Comparison of ENCODE assay signal across 8 cellular contexts in the genomic region with DNA sequence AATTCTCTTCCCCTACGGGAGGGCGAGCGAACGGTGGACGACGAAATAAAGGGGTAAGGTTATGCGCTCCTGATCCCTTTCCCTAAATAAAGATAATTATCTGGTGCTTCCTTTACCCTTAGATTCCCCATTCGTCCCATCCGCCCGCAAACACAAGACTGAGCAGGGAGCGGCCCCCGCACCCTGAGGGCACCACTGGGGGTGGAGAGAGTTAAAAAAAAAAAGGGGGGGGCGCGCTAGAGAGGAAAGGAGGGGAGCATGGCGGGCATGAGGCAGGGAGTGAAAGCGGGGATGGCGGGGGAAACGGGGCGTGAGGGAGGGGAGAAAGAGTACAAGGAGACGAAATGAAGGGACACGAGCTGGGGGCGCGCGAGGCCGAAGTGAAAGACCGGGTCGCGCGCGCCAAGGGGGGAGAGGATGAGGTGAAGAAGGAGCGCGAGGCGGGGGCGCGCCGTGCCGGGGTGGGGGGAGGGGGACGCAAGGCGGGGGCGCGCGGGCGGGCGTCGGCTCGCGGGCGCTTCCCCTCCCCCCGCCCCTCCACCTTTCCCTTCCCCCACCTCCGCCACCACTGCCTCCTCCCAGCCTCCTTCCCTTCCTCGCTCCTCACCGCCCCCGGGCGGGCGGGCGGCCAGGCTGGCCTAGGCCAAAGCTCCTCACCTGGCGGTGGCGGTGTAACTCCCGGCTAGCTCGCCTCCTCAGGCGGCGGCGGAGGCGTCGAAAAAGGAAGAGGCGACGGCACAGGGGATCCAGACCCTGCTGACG. TPM values are rescaled to one million over a fixed set of nuclear protein-coding genes. Genes with fewer than 3 reads are reported as not detected.
DNase-seq lines count a peak whose midpoint lies in the region; ATAC-seq and TF ChIP-seq lines count a peak whose summit lies in the region.

No MANE protein-coding gene starts in this region.

- H3K27ac Mint-ChIP-seq in CD4-positive, alpha-beta memory T cell, result peak overlapping the region; percentile 85 to 99 (median 97)

- POLR2A ChIA-PET in CD4-positive, alpha-beta memory T cell (lab: Charles Lee; ENCODE audit: partially characterized antibody), result interaction anchor here (0.5 to 16.4 kb wide), 27 partner anchors 10 to 414 kb away, joined by 3 to 298 read pairs (median 6); partner anchors contain the start of genes CREB3L4, CRTC2, DENND4B and JTB

- peaks cover 0 to 3% (median 0%) of the 10 kb centered on the region in 8 donors for H3K9me3 Mint-ChIP-seq in CD4-positive, alpha-beta memory T cell

- CTCF ChIA-PET in CD4-positive, alpha-beta memory T cell (lab: Charles Lee; ENCODE audit: partially characterized antibody), result interaction anchor here (0.9 to 8.1 kb wide), 7 partner anchors 12 to 102 kb away, joined by 3 to 69 read pairs (median 4); partner anchors contain the start of genes CREB3L4, DENND4B and JTB

- peak; percentile 19 for TF ChIP-seq CTCF in left ventricle myocardium inferior (IDR thresholded peaks at IDR 0.05; ENCODE audit: borderline replicate concordance)

- peak in 2 of 5 donors; percentile 16 to 72 for DNase-seq in CD4-positive, alpha-beta memory T cell
- DNase-seq in NCI-H82 (lab: John Stamatoyannopoulos, UW), result peak; percentile 93
- DNase-seq in activated naive CD4-positive, alpha-beta T cell (lab: John Stamatoyannopoulos, UW), result peak; percentile 48 to 75 (median 58)
- DNase-seq in left ventricle myocardium inferior, result peak; percentile 43
- peak; percentile 45 for DNase-seq in retina
- DNase-seq in superior temporal gyrus (ENCODE audit: extremely low spot score), result no peak

- ATAC-seq in GM18867 (IDR thresholded peaks at IDR 0.05; ENCODE audit: unreplicated experiment) (peak; percentile 26), HG03066 (IDR thresholded peaks at IDR 0.05; ENCODE audit: low read depth, unreplicated experiment) (peak; percentile 19)

- intact Hi-C loops in CD4-positive, alpha-beta memory T cell (cut with micrococcal nuclease), result loop anchor here (1.0 to 5.0 kb wide), 6 partner anchors 55 to 405 kb away; partner anchors contain the start of genes ATP8B2, HAX1, ILF2 and JTB
- intact Hi-C loops in left ventricle myocardium inferior (cut with micrococcal nuclease), result no loop called here

- H3K36me3 Mint-ChIP-seq in CD4-positive, alpha-beta memory T cell, result peaks cover 4 to 27% of the 10 kb centered on the region in 2 donors

- H3K4me3 Mint-ChIP-seq in CD4-positive, alpha-beta memory T cell, result peak overlapping the region; percentile 94 to 97 (median 95)

- no peaks in the 10 kb centered on the region for H3K27me3 Mint-ChIP-seq in CD4-positive, alpha-beta memory T cell

- no peaks in the 10 kb centered on the region for H3K9me3 ChIP-seq in CD4-positive, alpha-beta memory T cell (ENCODE audit: control insufficient read depth in 1 of 2, low read length in 2 of 2)
- H3K9me3 ChIP-seq in left ventricle myocardium inferior (replicated peaks), result no peaks in the 10 kb centered on the region

- H3K4me1 Mint-ChIP-seq in CD4-positive, alpha-beta memory T cell, result peaks cover 41 to 62% (median 49%) of the 10 kb centered on the region in 4 donors

- H3K4me3 ChIP-seq in CD4-positive, alpha-beta memory T cell (ENCODE audit: low read length in 2 of 2), result peak overlapping the region; percentile 64 to 77
- peak overlapping the region; percentile 91 for H3K4me3 ChIP-seq in left ventricle myocardium inferior

- H3K27ac ChIP-seq in CD4-positive, alpha-beta memory T cell (ENCODE audit: low read depth, low read length), result peak overlapping the region; percentile 62
- peak overlapping the region; percentile 93 for H3K27ac ChIP-seq in left ventricle myocardium inferior (replicated peaks)

- no peaks in the 10 kb centered on the region for H3K27me3 ChIP-seq in CD4-positive, alpha-beta memory T cell (ENCODE audit: insufficient read depth, low read length)
- H3K27me3 ChIP-seq in left ventricle myocardium inferior (ENCODE audit: low read depth), result no peaks in the 10 kb centered on the region

- H3K4me1 ChIP-seq in CD4-positive, alpha-beta memory T cell (ENCODE audit: insufficient read depth, low read length), result peaks cover 52% of the 10 kb centered on the region
- H3K4me1 ChIP-seq in left ventricle myocardium inferior, result peaks cover 66% of the 10 kb centered on the region

- no peaks in the 10 kb centered on the region for H3K36me3 ChIP-seq in CD4-positive, alpha-beta memory T cell (ENCODE audit: insufficient read depth, low read length)
- peaks cover 4% of the 10 kb centered on the region for H3K36me3 ChIP-seq in left ventricle myocardium inferior

RNA-seq across cellular contexts. Expression of gene GATAD2B, which starts 0.5 kb away (rescaled TPM):
- 100 to 1,000 TPM in 1 of 2 experiments, 10 to 100 TPM in 1; 97.0 to 104 TPM for total RNA-seq in CD4-positive, alpha-beta memory T cell
- 1 to 10 TPM; 1.8 to 5.7 TPM for polyA plus RNA-seq in CD4-positive, alpha-beta memory T cell
- total RNA-seq in left ventricle myocardium inferior, result 35.4 TPM

RNA-seq across cellular contexts. Expression of gene DENND4B, which starts 24.3 kb away (rescaled TPM):
- 100 to 1,000 TPM; 211 to 216 TPM for total RNA-seq in CD4-positive, alpha-beta memory T cell
- 10 to 100 TPM in 1 of 2 donors, 1 to 10 TPM in 1; 6.9 to 34.0 TPM for polyA plus RNA-seq in CD4-positive, alpha-beta memory T cell
- total RNA-seq in left ventricle myocardium inferior, result 44.6 TPM

RNA-seq across cellular contexts. Expression of gene CRTC2, which starts 36.2 kb away (rescaled TPM):
- 100 to 1,000 TPM; 112 to 113 TPM for total RNA-seq in CD4-positive, alpha-beta memory T cell
- 10 to 100 TPM; 12.3 to 54.3 TPM for polyA plus RNA-seq in CD4-positive, alpha-beta memory T cell
- total RNA-seq in left ventricle myocardium inferior, result 19.7 TPM

RNA-seq across cellular contexts. Expression of gene SLC39A1, which starts 41.1 kb away (rescaled TPM):
- total RNA-seq in CD4-positive, alpha-beta memory T cell, result 10 to 100 TPM; 21.6 to 21.9 TPM
- polyA plus RNA-seq in CD4-positive, alpha-beta memory T cell, result 10 to 100 TPM; 36.3 to 47.3 TPM
- 39.8 TPM for total RNA-seq in left ventricle myocardium inferior

RNA-seq across cellular contexts. Expression of gene CREB3L4, which starts 45.4 kb away (rescaled TPM):
- total RNA-seq in CD4-positive, alpha-beta memory T cell, result 1 to 10 TPM; 7.4 to 9.8 TPM
- polyA plus RNA-seq in CD4-positive, alpha-beta memory T cell, result 1 to 10 TPM; 1.2 to 5.2 TPM
- total RNA-seq in left ventricle myocardium inferior, result 4.8 TPM
